12 cellular contexts compared by ENCODE assay signal in the genomic region with DNA sequence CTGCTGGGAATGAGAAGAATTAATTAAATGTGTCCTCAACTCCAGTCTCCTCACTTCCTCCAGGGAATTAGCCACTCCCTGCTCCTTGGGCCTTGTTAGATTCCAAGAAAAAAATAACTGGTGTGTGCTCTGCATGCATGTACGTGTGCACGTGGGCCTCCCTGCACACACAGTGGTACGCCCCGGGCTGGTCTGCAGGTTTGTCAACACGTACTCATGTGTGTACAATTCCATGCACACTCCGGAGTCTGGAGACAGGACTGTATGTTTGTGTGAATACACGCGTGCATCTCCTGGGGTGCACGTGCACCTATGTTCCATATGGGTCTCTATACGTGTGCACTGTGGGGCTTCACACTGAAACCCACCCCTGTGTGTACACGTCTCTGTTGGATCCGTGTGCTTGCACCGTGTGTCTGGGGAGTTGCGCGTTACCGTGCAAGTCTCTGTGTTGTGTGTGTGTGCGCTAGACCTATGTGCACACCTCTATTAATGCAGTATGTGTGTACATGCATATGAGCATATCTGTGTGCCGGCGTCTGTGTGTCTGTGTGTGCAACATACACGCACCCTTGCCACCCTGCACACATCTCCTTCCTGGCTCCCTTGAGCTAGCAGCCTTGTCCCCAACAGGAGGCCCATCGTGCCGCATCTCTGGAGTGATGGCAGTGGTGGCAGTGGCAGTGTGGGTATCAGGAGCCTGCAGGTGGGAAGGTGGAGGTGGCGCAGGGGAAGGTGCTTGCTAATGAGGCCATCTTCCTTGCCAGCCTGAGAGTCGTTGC.
"Had no signal": no experiment of that assay in that cellular context is flagged by ENCODE, and none has a peak within 500 bp of the region (broad histone marks: within the 10 kb centered on the region; RNA-seq: fewer than 3 reads in every experiment).

No MANE protein-coding gene starts in this region.

- H3K9me3 Mint-ChIP-seq: nephron had no signal

- H3K9me3 ChIP-seq: colonic mucosa, gastrocnemius medialis, stomach, thoracic aorta had no signal

- H3K27ac Mint-ChIP-seq: nephron had no signal

- H3K4me3 Mint-ChIP-seq: nephron had no signal

- H3K4me1 ChIP-seq: colonic mucosa, gastrocnemius medialis had no signal

- DNase-seq: activated CD4-positive, CD25-positive, alpha-beta regulatory T cell; activated naive CD4-positive, alpha-beta T cell; activated T-cell treated with anti-CD3 and anti-CD28 coated beads, Interleukin-2, amount 50 U/mL, for 48 hours; colonic mucosa; effector memory CD4-positive, alpha-beta T cell; gastrocnemius medialis; stimulated activated CD4-positive, alpha-beta T cell treated with anti-CD3 and anti-CD28 coated beads, Interleukin-4, amount 100 ng/mL, for 4 hours; stomach had no signal

- H3K27ac ChIP-seq: cardiac muscle cell, colonic mucosa, epithelial cell of prostate, gastrocnemius medialis, stomach, thoracic aorta had no signal

- H3K27me3 ChIP-seq: colonic mucosa, gastrocnemius medialis had no signal

- H3K36me3 ChIP-seq: cardiac muscle cell, colonic mucosa, gastrocnemius medialis, stomach, thoracic aorta had no signal

- H3K4me3 ChIP-seq: cardiac muscle cell, colonic mucosa, gastrocnemius medialis, stomach, thoracic aorta had no signal
